ENCODE assay signal across 20 cellular contexts in genomic region chr2:217807753-217808152, GRCh38.
DNase-seq lines count a peak whose midpoint lies in the region; ATAC-seq and TF ChIP-seq lines count a peak whose summit lies in the region.
"Had no signal": no experiment of that assay in that cellular context is flagged by ENCODE, and none has a peak within 500 bp of the region (broad histone marks: within the 10 kb centered on the region; RNA-seq: fewer than 3 reads in every experiment).

No MANE protein-coding gene starts in this region.

- peak overlapping the region in 9 of 12 donors; percentile 1 to 74 (median 55) for H3K27ac ChIP-seq in heart left ventricle
- peak overlapping the region in 1 of 2 donors; percentile 11 for H3K27ac ChIP-seq in right atrium auricular region
- peak overlapping the region; percentile 7 to 48 for H3K27ac ChIP-seq in left lung
- H3K27ac ChIP-seq in rectal smooth muscle tissue (ENCODE audit: low read depth, low read length), result peak overlapping the region; percentile 50
- H3K27ac ChIP-seq in upper lobe of right lung, result peak overlapping the region; percentile 3
- H3K27ac ChIP-seq: BLaER1 had no signal

- H3K27me3 ChIP-seq in heart left ventricle, result no peaks in the 10 kb centered on the region
- no peaks in the 10 kb centered on the region for H3K27me3 ChIP-seq in right atrium auricular region
- no peaks in the 10 kb centered on the region for H3K27me3 ChIP-seq in left lung
- no peaks in the 10 kb centered on the region for H3K27me3 ChIP-seq in rectal smooth muscle tissue (ENCODE audit: control insufficient read depth, insufficient read depth, low read length)
- H3K27me3 ChIP-seq in upper lobe of right lung, result no peaks in the 10 kb centered on the region
- H3K27me3 ChIP-seq: BLaER1 had no signal

- H3K4me1 ChIP-seq in heart left ventricle (peaks cover 3 to 80% (median 45%) of the 10 kb centered on the region in 12 donors), right atrium auricular region (peaks cover 0 to 57% of the 10 kb centered on the region in 2 donors), left lung (peaks cover 0 to 26% of the 10 kb centered on the region in 2 donors), rectal smooth muscle tissue (ENCODE audit: control insufficient read depth, insufficient read depth, low read length) (peaks cover 36% of the 10 kb centered on the region), upper lobe of right lung (peaks cover 24% of the 10 kb centered on the region)

- H3K9me3 ChIP-seq in heart left ventricle (no peaks in the 10 kb centered on the region), right atrium auricular region (no peaks in the 10 kb centered on the region), left lung (no peaks in the 10 kb centered on the region), upper lobe of right lung (no peaks in the 10 kb centered on the region)
- H3K9me3 ChIP-seq: BLaER1 had no signal

- 38 to 55% (median 44%) methylated on average over 5 of the region's 5 CpGs for WGBS in heart left ventricle, 4 donors

- peaks cover 6 to 92% (median 86%) of the 10 kb centered on the region in 9 donors for H3K36me3 ChIP-seq in heart left ventricle
- peaks cover 94% of the 10 kb centered on the region for H3K36me3 ChIP-seq in right atrium auricular region
- peaks cover 0 to 87% of the 10 kb centered on the region in 2 donors for H3K36me3 ChIP-seq in left lung
- peaks cover 53% of the 10 kb centered on the region for H3K36me3 ChIP-seq in rectal smooth muscle tissue (ENCODE audit: control insufficient read depth, insufficient read depth, low read length)
- H3K36me3 ChIP-seq in upper lobe of right lung, result peaks cover 89% of the 10 kb centered on the region

- DNase-seq in heart left ventricle, result peak in 3 of 5 donors; percentile 11 to 47 (median 21)
- DNase-seq in right atrium auricular region (ENCODE audit: low spot score), result no peak
- DNase-seq in left lung, result no peak
- DNase-seq in upper lobe of right lung, result no peak
- no peak for DNase-seq in NCI-H2107 (lab: John Stamatoyannopoulos, UW)
- no peak for DNase-seq in COLO829 (ENCODE audit: low spot score)
- DNase-seq: CD8-positive, alpha-beta T cell; DMS79; H9; IMR-90; Karpas-422; MM.1S; NCI-H1092 treated with DMSO at 0.1 percent for 48 hours; NCI-H1694 treated with DMSO at 0.1 percent for 48 hours; NCI-H226; NCI-H524 treated with DMSO at 0.1 percent for 48 hours had no signal

- H3K9ac ChIP-seq in rectal smooth muscle tissue (ENCODE audit: low read length), result no peak overlapping the region
- H3K9ac ChIP-seq: BLaER1 had no signal

- H3K4me3 ChIP-seq in heart left ventricle (no peak overlapping the region), right atrium auricular region (no peak overlapping the region), left lung (no peak overlapping the region), rectal smooth muscle tissue (ENCODE audit: low read length) (no peak overlapping the region), upper lobe of right lung (no peak overlapping the region)
- H3K4me3 ChIP-seq: BLaER1 had no signal

- no peak for TF ChIP-seq CTCF in heart left ventricle (IDR thresholded peaks at IDR 0.05)
- TF ChIP-seq CTCF in right atrium auricular region (IDR thresholded peaks at IDR 0.05), result no peak
- no peak for TF ChIP-seq CTCF in left lung (IDR thresholded peaks at IDR 0.05)
- TF ChIP-seq CTCF in upper lobe of right lung (IDR thresholded peaks at IDR 0.05), result no peak

- ATAC-seq in heart left ventricle (no peak), left lung (no peak), upper lobe of right lung (no peak), GM18870 (IDR thresholded peaks at IDR 0.05; ENCODE audit: unreplicated experiment) (no peak)
- ATAC-seq: CD8-positive, alpha-beta T cell; Panc1 had no signal

- intact Hi-C loops in heart left ventricle (cut with DNase I) (loop anchor here in 3 of 10 donors (5.0 to 10.0 kb wide), 2 partner anchors 47 to 70 kb away; no protein-coding TSS in a partner anchor), left lung (cut with DNase I) (no loop called here), upper lobe of right lung (cut with DNase I) (no loop called here)

- TF ChIP-seq POLR2A in heart left ventricle (IDR thresholded peaks at IDR 0.05), result no peak

Comparison
In these comparisons a context has a peak if more than half of its experiments do, and no peak if none do; other contexts are left out.
1. DNase-seq: peak in heart left ventricle (3 of 5); none in right atrium auricular region (single experiment), left lung (0 of 2), upper lobe of right lung (single experiment), NCI-H2107 (single experiment) and COLO829 (single experiment).